8 cellular contexts compared by ENCODE assay signal in genomic region chr11:133835258-133836075, GRCh38. TPM values are rescaled to one million over a fixed set of nuclear protein-coding genes. Genes with fewer than 3 reads are reported as not detected.
DNase-seq lines count a peak whose midpoint lies in the region; ATAC-seq and TF ChIP-seq lines count a peak whose summit lies in the region.

No MANE protein-coding gene starts in this region.

- peak; percentile 73 for DNase-seq in activated naive CD4-positive, alpha-beta T cell treated with anti-CD3 and anti-CD28 coated beads for 36 hours
- no peak for DNase-seq in activated naive CD4-positive, alpha-beta T cell treated with anti-CD3 and anti-CD28 coated beads, Interleukin-2, amount 50 U/mL, for 16 hours
- DNase-seq in HK-2 (ENCODE audit: unreplicated experiment) (peak; percentile 39), cardiac fibroblast (ENCODE audit: low read depth in 2 of 2) (peak; percentile 71 to 75), thyroid gland (peak; percentile 39 to 51)

- no peak overlapping the region for H3K4me3 ChIP-seq in OCI-LY3 (ENCODE audit: low read length)
- no peak overlapping the region for H3K4me3 ChIP-seq in cardiac fibroblast (replicated peaks in 1 of 2; ENCODE audit: low read depth in 2 of 2, low read length in 2 of 2)
- H3K4me3 ChIP-seq in liver (ENCODE audit: low read depth in 1 of 3, low read length in 3 of 3), result no peak overlapping the region
- no peak overlapping the region for H3K4me3 ChIP-seq in thyroid gland (replicated peaks in 1 of 3)

- no peak overlapping the region; the same call in 1 of the 2 replicates for H2AFZ ChIP-seq in OCI-LY3 (ENCODE audit: low read depth, low read length)

- H3K36me3 ChIP-seq in OCI-LY3 (replicated peaks; ENCODE audit: low read depth, low read length), result no peaks in the 10 kb centered on the region
- H3K36me3 ChIP-seq in liver (ENCODE audit: control insufficient read depth in 4 of 4, insufficient read depth in 3 of 4, low read depth in 1 of 4, low read length in 3 of 4), result no peaks in the 10 kb centered on the region
- no peaks in the 10 kb centered on the region for H3K36me3 ChIP-seq in thyroid gland

- H3K9me3 ChIP-seq in OCI-LY3 (ENCODE audit: insufficient read depth, low read length) (no peaks in the 10 kb centered on the region), liver (ENCODE audit: control insufficient read depth in 4 of 4, low read length in 3 of 4) (peaks cover 0 to 7% (median 0%) of the 10 kb centered on the region in 4 donors), thyroid gland (no peaks in the 10 kb centered on the region)

- TF ChIP-seq CTCF in OCI-LY3 (IDR thresholded peaks at IDR 0.05; ENCODE audit: low read depth, low read length) (peak; percentile 77), cardiac fibroblast (IDR thresholded peaks at IDR 0.05; ENCODE audit: low read depth, low read length) (peak; percentile 53), liver (IDR thresholded peaks at IDR 0.05; ENCODE audit: low read depth, low read length, missing input control) (peak; percentile 85), thyroid gland (IDR thresholded peaks at IDR 0.05) (peak in 4 of 6 experiments; percentile 32 to 86 (median 58))

- no peak overlapping the region for H3K4me2 ChIP-seq in OCI-LY3 (ENCODE audit: low read length)

- 37% methylated on average over 15 of the region's 15 CpGs for WGBS in liver
- WGBS in thyroid gland, 2 donors, result 46 to 49% methylated on average over 15 of the region's 15 CpGs

- no peak overlapping the region for H3K27ac Mint-ChIP-seq in activated naive CD4-positive, alpha-beta T cell treated with anti-CD3 and anti-CD28 coated beads for 36 hours

- no peaks in the 10 kb centered on the region for H4K20me1 ChIP-seq in OCI-LY3 (ENCODE audit: insufficient read depth, low read length)

- H3K9ac ChIP-seq in OCI-LY3 (ENCODE audit: low read length), result no peak overlapping the region
- no peak overlapping the region for H3K9ac ChIP-seq in liver (ENCODE audit: low read depth in 1 of 2, low read length in 2 of 2)

- no peaks in the 10 kb centered on the region for H3K79me2 ChIP-seq in OCI-LY3 (ENCODE audit: low read length)

- CTCF ChIA-PET in activated naive CD4-positive, alpha-beta T cell treated with anti-CD3 and anti-CD28 coated beads for 36 hours (lab: Charles Lee), result interaction anchor here (0.9 to 2.3 kb wide), 9 partner anchors 14 to 757 kb away, joined by 3 to 13 read pairs (median 4); no protein-coding TSS in a partner anchor

- H3K4me1 ChIP-seq in OCI-LY3 (ENCODE audit: low read length) (no peaks in the 10 kb centered on the region), liver (ENCODE audit: control insufficient read depth in 4 of 4, insufficient read depth in 4 of 4, low read length in 3 of 4) (peaks cover 0 to 9% (median 4%) of the 10 kb centered on the region in 4 donors), thyroid gland (no peaks in the 10 kb centered on the region)

- no peak overlapping the region for H3K4me3 Mint-ChIP-seq in activated naive CD4-positive, alpha-beta T cell treated with anti-CD3 and anti-CD28 coated beads for 36 hours

- H3K36me3 Mint-ChIP-seq in activated naive CD4-positive, alpha-beta T cell treated with anti-CD3 and anti-CD28 coated beads for 36 hours (ENCODE audit: low read depth), result no peaks in the 10 kb centered on the region

- H3K27me3 Mint-ChIP-seq in activated naive CD4-positive, alpha-beta T cell treated with anti-CD3 and anti-CD28 coated beads for 36 hours (ENCODE audit: low read depth), result peaks cover 9% of the 10 kb centered on the region

- H3K27ac ChIP-seq in OCI-LY3 (ENCODE audit: low read length) (no peak overlapping the region), liver (ENCODE audit: low read depth in 1 of 2, low read length in 2 of 2) (no peak overlapping the region), thyroid gland (no peak overlapping the region)

- ATAC-seq in GM21447 (IDR thresholded peaks at IDR 0.05; ENCODE audit: unreplicated experiment), result peak; percentile 85

- H3K27me3 ChIP-seq in OCI-LY3 (ENCODE audit: low read depth, low read length) (no peaks in the 10 kb centered on the region), liver (ENCODE audit: control insufficient read depth in 4 of 4, insufficient read depth in 4 of 4, low read length in 3 of 4) (no peaks in the 10 kb centered on the region), thyroid gland (no peaks in the 10 kb centered on the region)

- peak; percentile 84 to 91 for TF ChIP-seq RAD21 in liver (IDR thresholded peaks at IDR 0.05)

- peaks cover 2% of the 10 kb centered on the region for H3K9me3 Mint-ChIP-seq in activated naive CD4-positive, alpha-beta T cell treated with anti-CD3 and anti-CD28 coated beads for 36 hours

- no peak for TF ChIP-seq POLR2A in thyroid gland (IDR thresholded peaks at IDR 0.05)

- H3K4me1 Mint-ChIP-seq in activated naive CD4-positive, alpha-beta T cell treated with anti-CD3 and anti-CD28 coated beads for 36 hours (ENCODE audit: low read depth), result peaks cover 4% of the 10 kb centered on the region

- intact Hi-C loops in activated naive CD4-positive, alpha-beta T cell treated with anti-CD3 and anti-CD28 coated beads for 36 hours (cut with micrococcal nuclease), result loop anchor here (1.0 kb wide), 3 partner anchors 701 to 757 kb away; no protein-coding TSS in a partner anchor
- intact Hi-C loops in thyroid gland (cut with DNase I), result no loop called here

TF ChIP-seq in liver, 16 proteins besides CTCF, POLR2A, EP300 and RAD21:
- TF ChIP-seq GABPA (IDR thresholded peaks at IDR 0.05 in 1 of 2, conservative IDR thresholded peaks at IDR 0.05 in 1 of 2), result no peak
- no peak for TF ChIP-seq YY1 (IDR thresholded peaks at IDR 0.05)
- TF ChIP-seq FOXA1 (IDR thresholded peaks at IDR 0.05), result no peak
- TF ChIP-seq, protein P1, sequence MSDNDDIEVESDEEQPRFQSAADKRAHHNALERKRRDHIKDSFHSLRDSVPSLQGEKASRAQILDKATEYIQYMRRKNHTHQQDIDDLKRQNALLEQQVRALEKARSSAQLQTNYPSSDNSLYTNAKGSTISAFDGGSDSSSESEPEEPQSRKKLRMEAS (IDR thresholded peaks at IDR 0.05), result no peak
- no peak for TF ChIP-seq ZBTB33 (IDR thresholded peaks at IDR 0.05)
- no peak for TF ChIP-seq JUND (IDR thresholded peaks at IDR 0.05)
- TF ChIP-seq ATF3 (IDR thresholded peaks at IDR 0.05), result no peak
- no peak for TF ChIP-seq RXRA (IDR thresholded peaks at IDR 0.05)
- TF ChIP-seq FOXA2 (IDR thresholded peaks at IDR 0.05), result no peak
- no peak for TF ChIP-seq TAF1 (conservative IDR thresholded peaks at IDR 0.05)
- TF ChIP-seq HNF4A (conservative IDR thresholded peaks at IDR 0.05), result no peak
- TF ChIP-seq SP1 (IDR thresholded peaks at IDR 0.05), result no peak
- TF ChIP-seq HNF4G (IDR thresholded peaks at IDR 0.05), result no peak
- TF ChIP-seq EGR1 (IDR thresholded peaks at IDR 0.05; ENCODE audit: low read depth in 2 of 2), result no peak
- no peak for TF ChIP-seq REST (IDR thresholded peaks at IDR 0.05)
- no peak for TF ChIP-seq NR2F2 (IDR thresholded peaks at IDR 0.05)
TF ChIP-seq in liver: peak in this region for 0.

RNA-seq across cellular contexts. Expression of gene SPATA19, which starts 9.8 kb away (rescaled TPM):
- total RNA-seq in activated naive CD4-positive, alpha-beta T cell treated with anti-CD3 and anti-CD28 coated beads for 36 hours, result not detected
- total RNA-seq in liver (not detected), thyroid gland (under 1 TPM in 1 of 4 donors, not detected in 3; 0.94 TPM)
- not detected for polyA plus RNA-seq in liver
